Comparison of ENCODE assay signal across 15 cellular contexts in the genomic region with DNA sequence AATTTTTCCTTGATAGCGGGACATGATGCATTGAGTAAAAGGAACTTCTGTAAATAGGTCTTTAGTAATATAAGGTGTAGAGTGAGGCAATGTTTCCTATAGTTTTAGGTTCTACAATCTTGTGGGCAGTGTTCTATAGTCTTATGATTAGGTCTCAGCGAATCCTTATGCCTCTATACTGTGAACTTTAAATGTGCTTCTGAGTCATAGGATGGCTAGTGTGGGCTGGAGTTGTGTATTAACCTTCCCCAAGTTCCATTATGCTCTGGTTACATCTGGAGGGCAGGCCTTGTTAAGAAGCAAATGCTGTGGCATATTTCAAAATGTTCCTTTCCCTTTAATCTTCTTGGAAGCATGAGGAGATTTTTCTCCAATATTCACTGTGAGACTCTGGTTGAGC.
DNase-seq lines count a peak whose midpoint lies in the region; ATAC-seq and TF ChIP-seq lines count a peak whose summit lies in the region.
"Had no signal": no experiment of that assay in that cellular context is flagged by ENCODE, and none has a peak within 500 bp of the region (broad histone marks: within the 10 kb centered on the region; RNA-seq: fewer than 3 reads in every experiment).

No MANE protein-coding gene starts in this region.

- H3K9me2 ChIP-seq in GM23338 (ENCODE audit: insufficient read depth): no peaks in the 10 kb centered on the region

- TF ChIP-seq EP300 in esophagus muscularis mucosa (IDR thresholded peaks at IDR 0.05): no peak

- H3K4me1 ChIP-seq in GM23338 (ENCODE audit: insufficient read depth) (no peaks in the 10 kb centered on the region), esophagus muscularis mucosa (peaks cover 0 to 10% (median 0%) of the 10 kb centered on the region in 4 donors)

- H3K4me3 Mint-ChIP-seq in activated CD4-positive, alpha-beta T cell treated with anti-CD3 and anti-CD28 coated beads, Interleukin-2, amount 10 ng/mL, durations not matched to agents 24 days and 14 days: no peak overlapping the region
- H3K4me3 Mint-ChIP-seq in WTC11 (no peak overlapping the region), GM23338 (no peak overlapping the region)
- no peak overlapping the region for H3K4me3 Mint-ChIP-seq in stimulated activated naive B cell treated with anti-CD40 and anti-IgM and Interleukin-4, amounts not matched to agents 10 μg/mL and 1 μg/mL and 100 μg/mL, for 72 hours
- H3K4me3 Mint-ChIP-seq: activated CD4-positive, alpha-beta T cell treated with anti-CD3 and anti-CD28 coated beads, Interleukin-2, amount 10 ng/mL, durations not matched to agents 7 days and 5 days; T-cell had no signal

- H3F3A ChIP-seq in GM23338 (replicated peaks; ENCODE audit: low read depth): no peaks in the 10 kb centered on the region

- peaks cover 10% of the 10 kb centered on the region for H3K9me3 Mint-ChIP-seq in activated CD4-positive, alpha-beta T cell treated with anti-CD3 and anti-CD28 coated beads, Interleukin-2, amount 10 ng/mL, durations not matched to agents 24 days and 14 days
- no peaks in the 10 kb centered on the region for H3K9me3 Mint-ChIP-seq in WTC11
- H3K9me3 Mint-ChIP-seq in stimulated activated naive B cell treated with anti-CD40 and anti-IgM and Interleukin-4, amounts not matched to agents 10 μg/mL and 1 μg/mL and 100 μg/mL, for 72 hours: peaks cover 4 to 12% of the 10 kb centered on the region in 2 donors
- no peaks in the 10 kb centered on the region for H3K9me3 Mint-ChIP-seq in GM23338

- ATAC-seq in WTC11 (no peak), GM23338 (no peak), GM19023 (IDR thresholded peaks at IDR 0.05; ENCODE audit: unreplicated experiment) (no peak)
- peak; percentile 89 to 97 for ATAC-seq in stimulated activated naive B cell treated with anti-CD40 and anti-IgM and Interleukin-4, amounts not matched to agents 10 μg/mL and 1 μg/mL and 100 μg/mL, for 72 hours (replicated peaks)
- ATAC-seq: mucosa of descending colon, PC-3, T-cell had no signal

- H4K20me1 ChIP-seq in GM23338 (replicated peaks; ENCODE audit: insufficient read depth): no peaks in the 10 kb centered on the region; the same call in 1 of the 2 replicates

- intact Hi-C loops in activated CD4-positive, alpha-beta T cell treated with anti-CD3 and anti-CD28 coated beads, Interleukin-2, amount 10 ng/mL, durations not matched to agents 24 days and 14 days (cut with micrococcal nuclease): loop anchor here (5.0 kb wide), 1 partner anchor 76 kb away; no protein-coding TSS in a partner anchor
- intact Hi-C loops in esophagus muscularis mucosa (cut with DNase I): no loop called here

- H3K9me3 ChIP-seq in esophagus muscularis mucosa: no peaks in the 10 kb centered on the region
- H3K9me3 ChIP-seq: mucosa of descending colon had no signal

- no peak overlapping the region for H3K4me2 ChIP-seq in GM23338

- H3K27me3 Mint-ChIP-seq in activated CD4-positive, alpha-beta T cell treated with anti-CD3 and anti-CD28 coated beads, Interleukin-2, amount 10 ng/mL, durations not matched to agents 24 days and 14 days: no peaks in the 10 kb centered on the region
- H3K27me3 Mint-ChIP-seq in WTC11 (ENCODE audit: low read depth) (no peaks in the 10 kb centered on the region), GM23338 (ENCODE audit: insufficient read depth, low read depth, poor library complexity) (no peaks in the 10 kb centered on the region)
- H3K27me3 Mint-ChIP-seq in stimulated activated naive B cell treated with anti-CD40 and anti-IgM and Interleukin-4, amounts not matched to agents 10 μg/mL and 1 μg/mL and 100 μg/mL, for 72 hours: no peaks in the 10 kb centered on the region
- H3K27me3 Mint-ChIP-seq: activated CD4-positive, alpha-beta T cell treated with anti-CD3 and anti-CD28 coated beads, Interleukin-2, amount 10 ng/mL, durations not matched to agents 7 days and 5 days; T-cell had no signal

- no peak for TF ChIP-seq CTCF in WTC11 (IDR thresholded peaks at IDR 0.05)
- TF ChIP-seq CTCF in fibroblast of pulmonary artery (IDR thresholded peaks at IDR 0.05; ENCODE audit: low read length, missing control alignments): no peak
- no peak for TF ChIP-seq CTCF in GM23338 (conservative IDR thresholded peaks at IDR 0.05; ENCODE audit: low read depth in 2 of 2)
- no peak for TF ChIP-seq CTCF in esophagus muscularis mucosa (IDR thresholded peaks at IDR 0.05)

- H3K36me3 Mint-ChIP-seq in activated CD4-positive, alpha-beta T cell treated with anti-CD3 and anti-CD28 coated beads, Interleukin-2, amount 10 ng/mL, durations not matched to agents 24 days and 14 days (ENCODE audit: low read depth): peaks cover 27% of the 10 kb centered on the region
- H3K36me3 Mint-ChIP-seq in WTC11: peaks cover 6% of the 10 kb centered on the region; the same call in 1 of the 2 replicates
- peaks cover 31 to 52% of the 10 kb centered on the region in 2 donors for H3K36me3 Mint-ChIP-seq in stimulated activated naive B cell treated with anti-CD40 and anti-IgM and Interleukin-4, amounts not matched to agents 10 μg/mL and 1 μg/mL and 100 μg/mL, for 72 hours
- no peaks in the 10 kb centered on the region for H3K36me3 Mint-ChIP-seq in GM23338 (ENCODE audit: low read depth)

- H2AFZ ChIP-seq in GM23338: no peak overlapping the region

- DNase-seq in activated CD4-positive, alpha-beta T cell treated with anti-CD3 and anti-CD28 coated beads, Interleukin-2, amount 10 ng/mL, durations not matched to agents 24 days and 14 days: no peak
- DNase-seq in activated CD4-positive, alpha-beta T cell treated with anti-CD3 and anti-CD28 coated beads for 4 hours: no peak
- no peak for DNase-seq in WTC11 (ENCODE audit: low spot score)
- DNase-seq in fibroblast of pulmonary artery (ENCODE audit: low read depth): peak; percentile 24
- no peak for DNase-seq in stimulated activated naive B cell treated with anti-CD40 and anti-IgM and Interleukin-4, amounts not matched to agents 10 μg/mL and 1 μg/mL and 100 μg/mL, for 72 hours
- no peak for DNase-seq in GM23338 (ENCODE audit: low spot score)
- no peak for DNase-seq in esophagus muscularis mucosa (ENCODE audit: extremely low spot score)
- DNase-seq: activated CD4-positive, alpha-beta T cell treated with anti-CD3 and anti-CD28 coated beads, Interleukin-2, amount 10 ng/mL, durations not matched to agents 7 days and 5 days; Kasumi-1; mucosa of descending colon; NCI-H2171 treated with DMSO at 0.1 percent for 48 hours; PC-3; stimulated activated CD8-positive, alpha-beta memory T cell treated with anti-CD3 and anti-CD28 coated beads, Interleukin-4, amount 100 ng/mL, for 48 hours; T-cell had no signal

- H3K79me2 ChIP-seq in GM23338 (replicated peaks; ENCODE audit: insufficient read depth): peaks cover 39% of the 10 kb centered on the region

- H3K27ac ChIP-seq in GM23338 (ENCODE audit: low read depth): no peak overlapping the region
- no peak overlapping the region for H3K27ac ChIP-seq in esophagus muscularis mucosa (replicated peaks in 1 of 4)

- POLR2A ChIA-PET in WTC11 (lab: Charles Lee): no interaction called here

- WGBS in esophagus muscularis mucosa: 92% methylated on average over 2 of the region's 2 CpGs

- peaks cover 21% of the 10 kb centered on the region for H3K4me1 Mint-ChIP-seq in activated CD4-positive, alpha-beta T cell treated with anti-CD3 and anti-CD28 coated beads, Interleukin-2, amount 10 ng/mL, durations not matched to agents 24 days and 14 days
- H3K4me1 Mint-ChIP-seq in WTC11 (peaks cover 7% of the 10 kb centered on the region), GM23338 (peaks cover 5% of the 10 kb centered on the region; the same call in 2 of the 3 replicates)
- H3K4me1 Mint-ChIP-seq in stimulated activated naive B cell treated with anti-CD40 and anti-IgM and Interleukin-4, amounts not matched to agents 10 μg/mL and 1 μg/mL and 100 μg/mL, for 72 hours: peaks cover 17 to 31% of the 10 kb centered on the region in 2 donors

- H3K36me3 ChIP-seq in GM23338 (ENCODE audit: insufficient read depth): no peaks in the 10 kb centered on the region
- peaks cover 0 to 9% (median 7%) of the 10 kb centered on the region in 4 donors for H3K36me3 ChIP-seq in esophagus muscularis mucosa

- H3K27me3 ChIP-seq in GM23338 (ENCODE audit: insufficient read depth) (no peaks in the 10 kb centered on the region), esophagus muscularis mucosa (no peaks in the 10 kb centered on the region)

- no peak overlapping the region for H3K4me3 ChIP-seq in fibroblast of pulmonary artery (replicated peaks; ENCODE audit: low read depth, low read length)
- no peak overlapping the region for H3K4me3 ChIP-seq in GM23338
- H3K4me3 ChIP-seq in esophagus muscularis mucosa: no peak overlapping the region
- H3K4me3 ChIP-seq: mucosa of descending colon had no signal

- CTCF ChIA-PET in WTC11 (lab: Charles Lee): no interaction called here

- peak overlapping the region; percentile 23 for H3K27ac Mint-ChIP-seq in activated CD4-positive, alpha-beta T cell treated with anti-CD3 and anti-CD28 coated beads, Interleukin-2, amount 10 ng/mL, durations not matched to agents 24 days and 14 days
- H3K27ac Mint-ChIP-seq in WTC11 (0 out of 2 replicates have a peak overlapping the region, but pooled peaks have one; percentile 7), GM23338 (no peak overlapping the region)
- no peak overlapping the region for H3K27ac Mint-ChIP-seq in stimulated activated naive B cell treated with anti-CD40 and anti-IgM and Interleukin-4, amounts not matched to agents 10 μg/mL and 1 μg/mL and 100 μg/mL, for 72 hours
- H3K27ac Mint-ChIP-seq: activated CD4-positive, alpha-beta T cell treated with anti-CD3 and anti-CD28 coated beads, Interleukin-2, amount 10 ng/mL, durations not matched to agents 7 days and 5 days; T-cell had no signal

- no peak for TF ChIP-seq POLR2A in esophagus muscularis mucosa (IDR thresholded peaks at IDR 0.05; ENCODE audit: low read depth)

TF ChIP-seq in WTC11, 78 proteins besides CTCF, POLR2A, EP300 and RAD21:
- TF ChIP-seq ZBTB21 (CRISPR knock-in tag; IDR thresholded peaks at IDR 0.05; ENCODE audit: borderline replicate concordance): no peak

TF ChIP-seq in GM23338, 12 proteins besides CTCF, POLR2A, EP300 and RAD21:
- TF ChIP-seq EZH2phosphoT487 (IDR thresholded peaks at IDR 0.05; ENCODE audit: unreplicated experiment) (no peak), POLR2AphosphoS5 (IDR thresholded peaks at IDR 0.05; ENCODE audit: low read depth) (no peak)

Comparison
In these comparisons a context has a peak if more than half of its experiments do, and no peak if none do; other contexts are left out.
1. H3K27ac Mint-ChIP-seq: peak in activated CD4-positive, alpha-beta T cell treated with anti-CD3 and anti-CD28 coated beads, Interleukin-2, amount 10 ng/mL, durations not matched to agents 24 days and 14 days (single experiment) and WTC11 (single experiment); none in stimulated activated naive B cell treated with anti-CD40 and anti-IgM and Interleukin-4, amounts not matched to agents 10 μg/mL and 1 μg/mL and 100 μg/mL, for 72 hours (single experiment) and GM23338 (single experiment).
2. ATAC-seq: peak in stimulated activated naive B cell treated with anti-CD40 and anti-IgM and Interleukin-4, amounts not matched to agents 10 μg/mL and 1 μg/mL and 100 μg/mL, for 72 hours (2 of 2); none in WTC11 (single experiment), GM23338 (single experiment) and GM19023 (single experiment).